ENCODE assay signal across 11 cellular contexts in the genomic region with DNA sequence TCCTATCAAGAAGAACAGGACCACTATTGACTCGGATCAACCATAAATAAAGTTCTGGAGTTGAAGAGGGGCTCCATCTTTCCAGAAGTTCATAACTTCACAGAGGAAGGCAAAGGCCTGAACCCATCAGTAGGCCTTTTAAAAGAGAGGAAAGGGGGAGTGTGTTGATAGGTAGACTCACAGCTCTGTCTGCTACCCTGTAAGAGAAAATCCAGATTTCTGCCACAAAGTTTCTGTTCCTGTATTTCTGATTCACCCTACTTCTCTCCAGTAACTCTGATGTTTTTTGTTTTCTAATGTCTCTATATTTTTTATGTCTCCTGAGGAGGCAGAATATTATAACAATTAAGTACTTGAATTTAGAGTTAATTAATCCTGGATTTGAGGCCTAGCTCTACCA.
DNase-seq lines count a peak whose midpoint lies in the region; ATAC-seq and TF ChIP-seq lines count a peak whose summit lies in the region.
"Had no signal": no experiment of that assay in that cellular context is flagged by ENCODE, and none has a peak within 500 bp of the region (broad histone marks: within the 10 kb centered on the region; RNA-seq: fewer than 3 reads in every experiment).

No MANE protein-coding gene starts in this region.

- no peaks in the 10 kb centered on the region for H3K27me3 ChIP-seq in gastroesophageal sphincter

- H3K36me3 ChIP-seq in gastroesophageal sphincter = no peaks in the 10 kb centered on the region
- H3K36me3 ChIP-seq: lower lobe of right lung had no signal

- no CpG with 5 or more reads among the region's 1 CpG for WGBS in gastroesophageal sphincter (ENCODE audit: low coverage in 1 of 2), 2 donors

- H3K27ac ChIP-seq in gastroesophageal sphincter = peak overlapping the region; percentile 75 to 83 (median 78)
- H3K27ac ChIP-seq: lower lobe of right lung had no signal

- H3K9me3 ChIP-seq in gastroesophageal sphincter = no peaks in the 10 kb centered on the region
- H3K9me3 ChIP-seq: lower lobe of right lung had no signal

- H3K4me3 ChIP-seq in gastroesophageal sphincter = no peak overlapping the region
- H3K4me3 ChIP-seq: coronary artery, lower lobe of right lung had no signal

- peaks cover 23 to 63% (median 25%) of the 10 kb centered on the region in 3 donors for H3K4me1 ChIP-seq in gastroesophageal sphincter

- no peak for TF ChIP-seq EP300 in gastroesophageal sphincter (IDR thresholded peaks at IDR 0.05)

- H3K36me3 Mint-ChIP-seq in activated naive CD4-positive, alpha-beta T cell treated with anti-CD3 and anti-CD28 coated beads, Interleukin-2, amount 50 U/mL, for 72 hours = no peaks in the 10 kb centered on the region

- TF ChIP-seq CTCF in gastroesophageal sphincter (IDR thresholded peaks at IDR 0.05) = no peak

- ATAC-seq in GM18517 (IDR thresholded peaks at IDR 0.05; ENCODE audit: unreplicated experiment) (peak; percentile 60), GM21423 (IDR thresholded peaks at IDR 0.05; ENCODE audit: unreplicated experiment) (peak; percentile 48), HG03066 (IDR thresholded peaks at IDR 0.05; ENCODE audit: low read depth, unreplicated experiment) (peak; percentile 41), gastroesophageal sphincter (no peak), GM18520 (IDR thresholded peaks at IDR 0.05; ENCODE audit: unreplicated experiment) (no peak)
- no peak for ATAC-seq in activated naive CD4-positive, alpha-beta T cell treated with anti-CD3 and anti-CD28 coated beads, Interleukin-2, amount 50 U/mL, for 72 hours
- ATAC-seq: lower lobe of right lung had no signal

- no peak overlapping the region for H3K27ac Mint-ChIP-seq in activated naive CD4-positive, alpha-beta T cell treated with anti-CD3 and anti-CD28 coated beads, Interleukin-2, amount 50 U/mL, for 72 hours
- H3K27ac Mint-ChIP-seq: H9 had no signal

- no peak for TF ChIP-seq POLR2A in gastroesophageal sphincter (IDR thresholded peaks at IDR 0.05)

- peaks cover 0 to 1% of the 10 kb centered on the region in 2 donors for H3K9me3 Mint-ChIP-seq in activated naive CD4-positive, alpha-beta T cell treated with anti-CD3 and anti-CD28 coated beads, Interleukin-2, amount 50 U/mL, for 72 hours

- no peak for DNase-seq in activated naive CD4-positive, alpha-beta T cell treated with anti-CD3 and anti-CD28 coated beads, Interleukin-2, amount 50 U/mL, for 72 hours (ENCODE audit: low spot score in 2 of 2)
- DNase-seq in HCEC 1CT (no peak), glomerular visceral epithelial cell (ENCODE audit: extremely low spot score) (no peak)
- DNase-seq: H9, lower lobe of right lung had no signal

Comparison
In these comparisons a context has a peak if more than half of its experiments do, and no peak if none do; other contexts are left out.
1. ATAC-seq: peak in GM18517 (single experiment), GM21423 (single experiment) and HG03066 (single experiment); none in gastroesophageal sphincter (single experiment), GM18520 (single experiment) and activated naive CD4-positive, alpha-beta T cell treated with anti-CD3 and anti-CD28 coated beads, Interleukin-2, amount 50 U/mL, for 72 hours (0 of 2).